In genomic region chr19:37077929-37078716, GRCh38 we compare ENCODE assay signal across 8 cellular contexts. TPM values are rescaled to one million over a fixed set of nuclear protein-coding genes. Genes with fewer than 3 reads are reported as not detected.
A peak's percentile ranks its signal among the peaks of the same experiment; 100 is the strongest.
DNase-seq lines count a peak whose midpoint lies in the region; ATAC-seq and TF ChIP-seq lines count a peak whose summit lies in the region.

ZNF420 (plus strand) TSS chr19:37078433; CDS start chr19:37089119, 10,686 bp downstream.

- peaks cover 0 to 14% of the 10 kb centered on the region in 2 donors for H3K36me3 ChIP-seq in left lung

- H3K4me1 ChIP-seq in left lung, result peaks cover 15 to 16% of the 10 kb centered on the region in 2 donors

- ATAC-seq in GM19351 (IDR thresholded peaks at IDR 0.05; ENCODE audit: unreplicated experiment) (peak; percentile 94), HG03521 (IDR thresholded peaks at IDR 0.05; ENCODE audit: unreplicated experiment) (peak; percentile 94), left lung (peak; percentile 100)

- H3K27ac ChIP-seq in left lung, result peak within 1 kb of the TSS; percentile 81 to 82

- H3K4me3 ChIP-seq in left lung, result peak within 1 kb of the TSS; percentile 63 to 67

- no peaks in the 10 kb centered on the region for H3K27me3 ChIP-seq in left lung

- TF ChIP-seq CTCF in left lung (IDR thresholded peaks at IDR 0.05), result no peak

- H3K9me3 ChIP-seq in left lung, result peaks cover 0 to 37% of the 10 kb centered on the region in 2 donors

- intact Hi-C loops in left lung (cut with DNase I), result no loop called here

- DNase-seq in C1 segment of cervical spinal cord (lab: John Stamatoyannopoulos, UW) (peak; percentile 41 to 96 (median 88)), NCI-H748 treated with DMSO at 0.1 percent for 48 hours (lab: John Stamatoyannopoulos, UW) (peak; percentile 89), dermis blood vessel endothelial cell (peak; percentile 95), left lung (peak; percentile 95)
- DNase-seq in activated CD4-positive, alpha-beta T cell treated with anti-CD3 and anti-CD28 coated beads, Interleukin-2, amount 50 U/mL, for 4 hours, result peak; percentile 84 to 86
- peak; percentile 80 for DNase-seq in stimulated activated CD4-positive, alpha-beta T cell treated with anti-CD3 and anti-CD28 coated beads, Interleukin-2, amount 100 ng/mL, for 4 hours (ENCODE audit: low read depth)

RNA-seq across cellular contexts. Expression of gene ZNF420, which starts in this region (rescaled TPM):
- total RNA-seq in dermis blood vessel endothelial cell, result 9.0 and 9.7 TPM in 2 replicates
- total RNA-seq in left lung, result 10 to 100 TPM in 1 of 2 donors, 1 to 10 TPM in 1; 5.9 to 12.3 TPM

Comparison
In these comparisons a context has a peak if more than half of its experiments do, and no peak if none do; other contexts are left out.
1. Peak in every context shown above with its lines: DNase-seq, ATAC-seq, H3K4me3 ChIP-seq and H3K27ac ChIP-seq.